In genomic region chrX:2514131-2514530, GRCh38 we compare ENCODE assay signal across 18 cellular contexts. TPM values are rescaled to one million over a fixed set of nuclear protein-coding genes. Genes with fewer than 3 reads are reported as not detected.
A peak's percentile ranks its signal among the peaks of the same experiment; 100 is the strongest.
DNase-seq lines count a peak whose midpoint lies in the region; ATAC-seq, FAIRE-seq and TF ChIP-seq lines count a peak whose summit lies in the region.
"Had no signal": no experiment of that assay in that cellular context is flagged by ENCODE, and none has a peak within 500 bp of the region (broad histone marks: within the 10 kb centered on the region; RNA-seq: fewer than 3 reads in every experiment).

No MANE protein-coding gene starts in this region.

- H3K79me2 ChIP-seq in GM12878 (ENCODE audit: control insufficient read depth, insufficient read depth, low read length), result no peaks in the 10 kb centered on the region

- H3K27ac ChIP-seq in GM12878 (ENCODE audit: control insufficient read depth, insufficient read depth) (peak overlapping the region; percentile 42; the same call in 1 of the 2 replicates), suprapubic skin (no peak overlapping the region)

- TF ChIP-seq EP300 in GM12878 (IDR thresholded peaks at IDR 0.05; ENCODE audit: borderline replicate concordance in 1 of 2, control insufficient read depth in 1 of 2, low read depth in 2 of 2, low read length in 2 of 2) (no peak), suprapubic skin (IDR thresholded peaks at IDR 0.05) (no peak)

- ATAC-seq in HG03103 (IDR thresholded peaks at IDR 0.05; ENCODE audit: low read depth, unreplicated experiment) (peak; percentile 36), GM12878 (peak; percentile 18), esophagus mucosa (no peak)
- peak; percentile 47 for ATAC-seq in stimulated activated memory B cell treated with anti-CD40 and anti-IgM and Interleukin-4, amounts not matched to agents 10 μg/mL and 1 μg/mL and 100 μg/mL, for 72 hours
- ATAC-seq: K562, Panc1 had no signal

- no peaks in the 10 kb centered on the region for H3K27me3 Mint-ChIP-seq in stimulated activated memory B cell treated with anti-CD40 and anti-IgM and Interleukin-4, amounts not matched to agents 10 μg/mL and 1 μg/mL and 100 μg/mL, for 72 hours

- peak overlapping the region; percentile 51 for H2AFZ ChIP-seq in GM12878 (ENCODE audit: control insufficient read depth, low read depth, low read length)

- H3K9me3 Mint-ChIP-seq in stimulated activated memory B cell treated with anti-CD40 and anti-IgM and Interleukin-4, amounts not matched to agents 10 μg/mL and 1 μg/mL and 100 μg/mL, for 72 hours, result no peaks in the 10 kb centered on the region
- H3K9me3 Mint-ChIP-seq: CD4-positive, alpha-beta memory T cell had no signal

- TF ChIP-seq CTCF in GM12865 (IDR thresholded peaks at IDR 0.05; ENCODE audit: insufficient read depth, low read depth, low read length, missing control alignments), result no peak
- no peak for TF ChIP-seq CTCF in GM12878 (IDR thresholded peaks at IDR 0.05 in 2 of 3, conservative IDR thresholded peaks at IDR 0.05 in 1 of 3; ENCODE audit: control insufficient read depth in 2 of 3, extremely low read depth in 1 of 3, insufficient read depth in 1 of 3, low read depth in 3 of 3, low read length in 3 of 3)
- no peak for TF ChIP-seq CTCF in suprapubic skin (IDR thresholded peaks at IDR 0.05)

- H3K9me3 ChIP-seq in GM12878 (replicated peaks; ENCODE audit: control insufficient read depth, insufficient read depth, low read length) (no peaks in the 10 kb centered on the region), suprapubic skin (no peaks in the 10 kb centered on the region)

- H3K9ac ChIP-seq in GM12878 (ENCODE audit: control insufficient read depth, insufficient read depth, low read length), result peak overlapping the region; percentile 28; the same call in 1 of the 2 replicates

- in situ Hi-C loops in GM12878 (cut with MboI), result loop anchor here (25.0 kb wide), 1 partner anchor 1052 kb away; the partner anchor contains the start of gene ASMTL

- peaks cover 46% of the 10 kb centered on the region for H3K4me1 Mint-ChIP-seq in stimulated activated memory B cell treated with anti-CD40 and anti-IgM and Interleukin-4, amounts not matched to agents 10 μg/mL and 1 μg/mL and 100 μg/mL, for 72 hours

- BruUV-seq in GM12878 (replicated peaks; lab: Mats Ljungman, UMichigan), result no TSS peak

- TF ChIP-seq POLR2A in GM12878 (IDR thresholded peaks at IDR 0.05; ENCODE audit: low read depth, low read length) (no peak), suprapubic skin (IDR thresholded peaks at IDR 0.05) (no peak)

- H3K36me3 Mint-ChIP-seq in stimulated activated memory B cell treated with anti-CD40 and anti-IgM and Interleukin-4, amounts not matched to agents 10 μg/mL and 1 μg/mL and 100 μg/mL, for 72 hours, result no peaks in the 10 kb centered on the region
- H3K36me3 Mint-ChIP-seq: CD4-positive, alpha-beta memory T cell had no signal

- H3K36me3 ChIP-seq in GM12878 (ENCODE audit: control insufficient read depth in 2 of 2, insufficient read depth in 2 of 2, low read length in 1 of 2) (no peaks in the 10 kb centered on the region), suprapubic skin (no peaks in the 10 kb centered on the region)

- H3K4me1 ChIP-seq in GM12878 (ENCODE audit: control insufficient read depth, insufficient read depth, low read length) (peaks cover 35% of the 10 kb centered on the region), suprapubic skin (no peaks in the 10 kb centered on the region)

- intact Hi-C loops in GM12878 (cut with micrococcal nuclease; ENCODE audit: unreplicated experiment), result no loop called here

- no peak for FAIRE-seq in GM12878 (lab: Jason Lieb, UNC)
- no peak for FAIRE-seq in frontal cortex (lab: Jason Lieb, UNC)
- FAIRE-seq: K562 had no signal

- H3K4me2 ChIP-seq in GM12878 (ENCODE audit: control insufficient read depth, insufficient read depth), result peak overlapping the region; percentile 57

- H3K4me3 ChIP-seq in GM12865 (ENCODE audit: low read depth, low read length) (no peak overlapping the region), GM12878 (no peak overlapping the region), suprapubic skin (no peak overlapping the region)
- H3K4me3 ChIP-seq: K562 had no signal

- H3K27me3 ChIP-seq in GM12878 (replicated peaks in 1 of 2; ENCODE audit: control insufficient read depth in 2 of 2, insufficient read depth in 2 of 2, low read length in 1 of 2) (no peaks in the 10 kb centered on the region), suprapubic skin (no peaks in the 10 kb centered on the region)

- peak overlapping the region; percentile 28 for H3K4me3 Mint-ChIP-seq in stimulated activated memory B cell treated with anti-CD40 and anti-IgM and Interleukin-4, amounts not matched to agents 10 μg/mL and 1 μg/mL and 100 μg/mL, for 72 hours
- H3K4me3 Mint-ChIP-seq: CD4-positive, alpha-beta memory T cell had no signal

- SMC1A ChIA-PET in GM12878 (lab: Charles Lee; ENCODE audit: uncharacterized antibody, unreplicated experiment), result no interaction called here

- no peak for TF ChIP-seq RAD21 in GM12878 (IDR thresholded peaks at IDR 0.05; ENCODE audit: insufficient read depth, low read depth, low read length)

- POLR2A ChIA-PET in GM12878 (lab: Charles Lee), result no interaction called here

- peak overlapping the region; percentile 69 for H3K27ac Mint-ChIP-seq in stimulated activated memory B cell treated with anti-CD40 and anti-IgM and Interleukin-4, amounts not matched to agents 10 μg/mL and 1 μg/mL and 100 μg/mL, for 72 hours
- H3K27ac Mint-ChIP-seq: CD4-positive, alpha-beta memory T cell had no signal

- CTCF ChIA-PET in GM12878 (lab: Yijun Ruan, JAX), result no interaction called here

- RAD21 ChIA-PET in GM12878 (lab: Charles Lee; ENCODE audit: unreplicated experiment), result no interaction called here

- 4% methylated on average over 5 of the region's 5 CpGs for WGBS in GM12878 (ENCODE audit: insufficient coverage, insufficient replicate concordance, low lambda C conversion rate, missing lambda C conversion rate)
- WGBS in suprapubic skin, result 73% methylated on average over 5 of the region's 5 CpGs

- H4K20me1 ChIP-seq in GM12878 (ENCODE audit: control insufficient read depth, insufficient read depth), result no peaks in the 10 kb centered on the region

- DNase-seq in GM12865 (ENCODE audit: low read depth) (peak; percentile 40), GM12878 (ENCODE audit: low read depth, low spot score) (no peak), frontal cortex (ENCODE audit: low spot score in 2 of 2) (no peak), suprapubic skin (ENCODE audit: low spot score in 2 of 2) (no peak), NOMO-1 treated with dmso at 0.1 percent for 144 hours (lab: John Stamatoyannopoulos, UW; ENCODE audit: unreplicated experiment) (no peak)
- DNase-seq: ACHN; AML-193; CD4-positive, alpha-beta memory T cell; H7; NCI-H1436; NCI-H2029; NCI-H2171; NCI-H748 treated with DMSO at 0.1 percent for 48 hours had no signal

TF ChIP-seq in GM12878, 131 proteins besides CTCF, POLR2A, EP300 and RAD21 (continues in another document):
- TF ChIP-seq RUNX3 (IDR thresholded peaks at IDR 0.05; ENCODE audit: low read length), result no peak
- TF ChIP-seq JUNB (IDR thresholded peaks at IDR 0.05), result no peak
- no peak for TF ChIP-seq MTA3 (IDR thresholded peaks at IDR 0.05; ENCODE audit: borderline replicate concordance, low read length)

RNA-seq across cellular contexts. Expression of gene DHRSX, which starts 13.4 kb away (rescaled TPM):
- 47.4 and 74.2 TPM in 2 replicates for total RNA-seq in GM12878 (2013; cell fraction: nucleolus; rRNA removed)
- total RNA-seq in GM12878 (2014; rRNA removed) (17.6 and 20.7 TPM in 2 replicates), GM12878 (2014; rRNA removed; fragmentation: Illumina TruSeq; extraction: Trizol) (9.0 and 11.3 TPM in 2 replicates), GM12878 (2021) (22.4 and 22.9 TPM in 2 replicates), frontal cortex (23.2 TPM), suprapubic skin (10 to 100 TPM in 3 of 4 donors, 1 to 10 TPM in 1; 8.2 to 35.7 (median 16.1) TPM), esophagus mucosa (9.7 TPM)
- polyA plus RNA-seq in GM12878 (2011; ENCODE audit: low read depth), result 9.9 TPM
- polyA plus RNA-seq in GM12878 (2011; rRNA removed) (20.8 and 22.0 TPM in 2 replicates), GM12878 (2014; fragmentation: Illumina TruSeq; extraction: Trizol) (12.4 and 12.9 TPM in 2 replicates), GM12878 (2014; fragmentation: Nextera tagmentation; extraction: Ambion mirVana) (1 to 10 TPM; 1.7 to 3.3 TPM), GM12878 (2014; rRNA removed) (15.5 and 18.9 TPM in 2 replicates), GM12878 (2016; fragmentation: Nextera tagmentation; extraction: Ambion mirVana) (10 to 100 TPM; 33.5 to 39.5 TPM)
- polyA plus RNA-seq in GM12878 (2011; cell fraction: cytosol; rRNA removed), result 38.0 and 38.2 TPM in 2 replicates
- 24.8 TPM in 2 replicates for polyA plus RNA-seq in GM12878 (2011; cell fraction: nucleus; rRNA removed)
- 22.3 and 28.7 TPM in 2 replicates for polyA plus RNA-seq in GM12878 (2012)
- 25.2 and 29.1 TPM in 2 replicates for polyA minus RNA-seq in GM12878 (2011; rRNA and poly(A)+ RNA removed)
- polyA minus RNA-seq in GM12878 (2011; cell fraction: cytosol; rRNA and poly(A)+ RNA removed), result 9.5 and 9.8 TPM in 2 replicates
- 11.2 and 17.8 TPM in 2 replicates for polyA minus RNA-seq in GM12878 (2011; cell fraction: nucleus; rRNA and poly(A)+ RNA removed)

RNA-seq across cellular contexts. Expression of gene ZBED1, which starts 13.4 kb away (rescaled TPM):
- 44.8 and 56.2 TPM in 2 replicates for total RNA-seq in GM12878 (2013; cell fraction: nucleolus; rRNA removed)
- 45.6 and 48.9 TPM in 2 replicates for total RNA-seq in GM12878 (2014; rRNA removed)
- 33.9 and 40.0 TPM in 2 replicates for total RNA-seq in GM12878 (2014; rRNA removed; fragmentation: Illumina TruSeq; extraction: Trizol)
- 73.6 and 75.5 TPM in 2 replicates for total RNA-seq in GM12878 (2021)
- polyA plus RNA-seq in GM12878 (2011; ENCODE audit: low read depth), result 11.5 TPM
- polyA plus RNA-seq in GM12878 (2011; rRNA removed), result 24.1 and 32.8 TPM in 2 replicates
- 48.5 and 59.8 TPM in 2 replicates for polyA plus RNA-seq in GM12878 (2011; cell fraction: cytosol; rRNA removed)
- polyA plus RNA-seq in GM12878 (2011; cell fraction: nucleus; rRNA removed), result 14.8 and 27.3 TPM in 2 replicates
- 24.7 and 27.0 TPM in 2 replicates for polyA plus RNA-seq in GM12878 (2012)
- polyA plus RNA-seq in GM12878 (2014; fragmentation: Illumina TruSeq; extraction: Trizol), result 31.7 and 38.6 TPM in 2 replicates
- 1 to 10 TPM; 1.9 to 4.8 TPM for polyA plus RNA-seq in GM12878 (2014; fragmentation: Nextera tagmentation; extraction: Ambion mirVana)
- 40.9 and 43.1 TPM in 2 replicates for polyA plus RNA-seq in GM12878 (2014; rRNA removed)
- 10 to 100 TPM; 47.6 to 48.3 TPM for polyA plus RNA-seq in GM12878 (2016; fragmentation: Nextera tagmentation; extraction: Ambion mirVana)
- 36.8 and 71.4 TPM in 2 replicates for polyA minus RNA-seq in GM12878 (2011; rRNA and poly(A)+ RNA removed)
- 37.2 and 39.3 TPM in 2 replicates for polyA minus RNA-seq in GM12878 (2011; cell fraction: cytosol; rRNA and poly(A)+ RNA removed)
- 9.6 and 22.6 TPM in 2 replicates for polyA minus RNA-seq in GM12878 (2011; cell fraction: nucleus; rRNA and poly(A)+ RNA removed)
- total RNA-seq in frontal cortex, result 33.0 TPM
- 10 to 100 TPM; 41.5 to 67.3 (median 55.1) TPM for total RNA-seq in suprapubic skin
- total RNA-seq in esophagus mucosa, result 16.0 TPM
